ENCODE assay signal across 1 cellular context in genomic region chr10:18340496-18341051, GRCh38.
TF ChIP-seq lines count a peak whose summit lies in the region.

No MANE protein-coding gene starts in this region.

TF ChIP-seq in SK-N-SH treated with all-trans-retinoic acid at 6 μM for 48 hours, 23 proteins besides CTCF, POLR2A, EP300 and RAD21 (continued from another document):
- TF ChIP-seq CSRNP3 (CRISPR knock-in tag; IDR thresholded peaks at IDR 0.05) (no peak), ESRRG (CRISPR knock-in tag; IDR thresholded peaks at IDR 0.05) (no peak), ARNTL (CRISPR knock-in tag; IDR thresholded peaks at IDR 0.05; ENCODE audit: borderline replicate concordance, low read depth) (no peak), ZNF565 (CRISPR knock-in tag; conservative IDR thresholded peaks at IDR 0.05; ENCODE audit: low read depth) (no peak)
